In genomic region chr5:118965913-118966312, GRCh38 we compare ENCODE assay signal across 9 cellular contexts.
"Had no signal": no experiment of that assay in that cellular context is flagged by ENCODE, and none has a peak within 500 bp of the region (broad histone marks: within the 10 kb centered on the region; RNA-seq: fewer than 3 reads in every experiment).

No MANE protein-coding gene starts in this region.

- ATAC-seq: GM23338, HCT116 had no signal

- H3K36me3 ChIP-seq: HAP-1 had no signal

- H3K4me1 ChIP-seq: HAP-1 had no signal

- DNase-seq: GM23248, GOT3, H7, H9, HCEC 1CT, HFFc6 had no signal

- H3K4me3 ChIP-seq: GM23248, GM23338, HAP-1 had no signal

- H3K27ac ChIP-seq: GM23248 had no signal
